Comparison of ENCODE assay signal across 16 cellular contexts in the genomic region with DNA sequence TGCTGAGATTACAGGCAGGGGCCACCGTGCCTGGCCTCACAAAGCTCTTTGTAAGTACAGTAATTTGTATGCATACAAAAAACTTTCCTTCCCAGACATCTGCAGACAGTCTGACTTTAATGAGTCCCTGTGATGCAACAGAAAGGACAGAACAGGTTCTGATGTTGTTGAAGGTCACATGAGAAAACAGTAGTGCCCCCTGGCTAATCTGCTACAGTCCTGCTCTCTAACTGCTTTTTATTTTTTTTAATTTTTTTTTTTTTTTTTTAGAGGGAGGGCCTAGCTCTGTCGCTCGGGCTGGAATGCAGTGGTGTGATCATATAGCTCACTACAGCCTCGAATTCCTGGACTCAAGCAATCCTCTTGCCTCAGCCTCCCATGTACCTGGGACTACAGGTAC. TPM values are rescaled to one million over a fixed set of nuclear protein-coding genes. Genes with fewer than 3 reads are reported as not detected.
DNase-seq lines count a peak whose midpoint lies in the region; ATAC-seq and TF ChIP-seq lines count a peak whose summit lies in the region.
"Had no signal": no experiment of that assay in that cellular context is flagged by ENCODE, and none has a peak within 500 bp of the region (broad histone marks: within the 10 kb centered on the region; RNA-seq: fewer than 3 reads in every experiment).

No MANE protein-coding gene starts in this region.

- TF ChIP-seq CTCF in MCF 10A (IDR thresholded peaks at IDR 0.05; ENCODE audit: unreplicated experiment) = no peak
- TF ChIP-seq CTCF in mammary epithelial cell (conservative IDR thresholded peaks at IDR 0.05 in 1 of 2, IDR thresholded peaks at IDR 0.05 in 1 of 2; ENCODE audit: extremely low read depth in 1 of 2, insufficient read depth in 1 of 2, low read depth in 1 of 2, low read length in 2 of 2) = no peak
- no peak for TF ChIP-seq CTCF in retinal pigment epithelial cell (conservative IDR thresholded peaks at IDR 0.05; ENCODE audit: low read depth, low read length)

- H3K4me3 Mint-ChIP-seq in MCF 10A (ENCODE audit: unreplicated experiment) = no peak overlapping the region
- H3K4me3 Mint-ChIP-seq: activated T-helper 17 cell treated with anti-CD3 and anti-CD28 coated beads, Interleukin-2, amount 50 U/mL, for 72 hours had no signal

- intact Hi-C loops in MCF 10A (cut with micrococcal nuclease) (no loop called here), mammary epithelial cell (cut with micrococcal nuclease) (no loop called here)

- H3K27me3 ChIP-seq in mammary epithelial cell (ENCODE audit: insufficient read depth, low read length) = no peaks in the 10 kb centered on the region
- H3K27me3 ChIP-seq: ascending aorta, dorsolateral prefrontal cortex had no signal

- peaks cover 13% of the 10 kb centered on the region for H3K36me3 ChIP-seq in mammary epithelial cell (ENCODE audit: insufficient read depth, low read length)

- whole genome bisulfite sequencing in mammary epithelial cell (ENCODE audit: low coverage, missing lambda C conversion rate) = 13% methylated on average over 1 of the region's 4 CpGs

- dilution Hi-C loops in mammary epithelial cell (cut with HindIII; ENCODE audit: low sequenced_read_pairs) = no loop called here

- no peak overlapping the region for H2AFZ ChIP-seq in mammary epithelial cell (ENCODE audit: low read depth, low read length)

- no TSS peak for BruUV-seq in MCF 10A (replicated peaks; lab: Mats Ljungman, UMichigan)
- BruUV-seq in mammary epithelial cell (replicated peaks; lab: Mats Ljungman, UMichigan) = no TSS peak

- H3K27ac ChIP-seq in mammary epithelial cell (ENCODE audit: insufficient read depth, low read depth, low read length) = no peak overlapping the region
- H3K27ac ChIP-seq: ascending aorta, dorsolateral prefrontal cortex had no signal

- DNase-seq in MCF 10A (ENCODE audit: unreplicated experiment) (peak; percentile 34), mammary epithelial cell (no peak), NCI-H69 (lab: John Stamatoyannopoulos, UW) (peak; percentile 5), erythroblast (lab: John Stamatoyannopoulos, UW) (peak; percentile 12 to 45), retinal pigment epithelial cell (ENCODE audit: low read depth) (peak; percentile 2), HPDE6-E6E7 (ENCODE audit: extremely low spot score) (no peak), kidney tubule cell (ENCODE audit: low spot score) (no peak)
- DNase-seq: activated CD4-positive, alpha-beta T cell treated with anti-CD3 and anti-CD28 coated beads, Interleukin-2, amount 50 U/mL, for 1 hour; dorsolateral prefrontal cortex; glutamatergic neuron; GOT3; NCI-H1092 treated with DMSO at 0.1 percent for 48 hours had no signal

- no peaks in the 10 kb centered on the region for H3K9me3 Mint-ChIP-seq in MCF 10A (ENCODE audit: unreplicated experiment)
- H3K9me3 Mint-ChIP-seq: activated T-helper 17 cell treated with anti-CD3 and anti-CD28 coated beads, Interleukin-2, amount 50 U/mL, for 72 hours had no signal

- POLR2A ChIA-PET in MCF 10A (lab: Yijun Ruan, JAX) = interaction anchor here (0.7 to 2.4 kb wide), 2 partner anchors 13 to 16 kb away, joined by 4 to 6 read pairs; no protein-coding TSS in a partner anchor

- H3K4me3 ChIP-seq in mammary epithelial cell (replicated peaks in 1 of 3; ENCODE audit: insufficient read depth in 1 of 3, low read depth in 2 of 3, low read length in 3 of 3) (no peak overlapping the region), retinal pigment epithelial cell (ENCODE audit: low read length) (no peak overlapping the region)
- H3K4me3 ChIP-seq: ascending aorta, dorsolateral prefrontal cortex had no signal

- no peaks in the 10 kb centered on the region for H3K9me3 ChIP-seq in mammary epithelial cell (replicated peaks; ENCODE audit: insufficient read depth, low read length)
- H3K9me3 ChIP-seq: ascending aorta had no signal

- H3K27me3 Mint-ChIP-seq in MCF 10A (ENCODE audit: insufficient read depth, unreplicated experiment) = no peaks in the 10 kb centered on the region
- H3K27me3 Mint-ChIP-seq: activated T-helper 17 cell treated with anti-CD3 and anti-CD28 coated beads, Interleukin-2, amount 50 U/mL, for 72 hours had no signal

- H3K4me1 Mint-ChIP-seq in MCF 10A (ENCODE audit: insufficient read depth, unreplicated experiment) = no peaks in the 10 kb centered on the region
- H3K4me1 Mint-ChIP-seq: activated T-helper 17 cell treated with anti-CD3 and anti-CD28 coated beads, Interleukin-2, amount 50 U/mL, for 72 hours had no signal

- no peak overlapping the region for H3K4me2 ChIP-seq in mammary epithelial cell (ENCODE audit: insufficient read depth, low read depth, low read length)

- no peak for ATAC-seq in HG02870 (IDR thresholded peaks at IDR 0.05; ENCODE audit: unreplicated experiment)
- ATAC-seq: activated T-helper 17 cell treated with anti-CD3 and anti-CD28 coated beads, Interleukin-2, amount 50 U/mL, for 72 hours; Panc1 had no signal

- TF ChIP-seq POLR2A in erythroblast (IDR thresholded peaks at IDR 0.05; ENCODE audit: low read length) = no peak

- no peaks in the 10 kb centered on the region for H4K20me1 ChIP-seq in mammary epithelial cell (ENCODE audit: insufficient read depth, low read length)

- in situ Hi-C loops in mammary epithelial cell (cut with MboI; ENCODE audit: low sequenced_read_pairs in 2 of 2) = no loop called here

- CTCF ChIA-PET in MCF 10A (lab: Yijun Ruan, JAX) (interaction anchor here (0.5 to 3.7 kb wide), 13 partner anchors 8 to 750 kb away, joined by 3 to 50 read pairs (median 4); no protein-coding TSS in a partner anchor), mammary epithelial cell (lab: Charles Lee; ENCODE audit: low non-redundant PET) (interaction anchor here (0.7 kb wide), 1 partner anchor 216 kb away, joined by 3 read pairs; no protein-coding TSS in a partner anchor)

- peaks cover 99% of the 10 kb centered on the region for H3K36me3 Mint-ChIP-seq in MCF 10A (ENCODE audit: insufficient read depth, unreplicated experiment)

- H3K9ac ChIP-seq in mammary epithelial cell (ENCODE audit: insufficient read depth, low read length) = no peak overlapping the region

- no peak overlapping the region for H3K27ac Mint-ChIP-seq in MCF 10A (ENCODE audit: low read depth, unreplicated experiment)
- H3K27ac Mint-ChIP-seq: activated T-helper 17 cell treated with anti-CD3 and anti-CD28 coated beads, Interleukin-2, amount 50 U/mL, for 72 hours had no signal

- H3K79me2 ChIP-seq in mammary epithelial cell (ENCODE audit: insufficient read depth, low read length) = no peaks in the 10 kb centered on the region

- H3K4me1 ChIP-seq in mammary epithelial cell (ENCODE audit: insufficient read depth, low read length) = no peaks in the 10 kb centered on the region
- H3K4me1 ChIP-seq: ascending aorta had no signal

RNA-seq across cellular contexts. Expression of gene ACBD3, which starts 36.7 kb away (rescaled TPM):
- total RNA-seq in MCF 10A (2022) (93.9 and 122 TPM in 2 replicates), mammary epithelial cell (10 to 100 TPM; 50.3 to 53.2 TPM)
- 21.4 TPM for polyA plus RNA-seq in mammary epithelial cell
- polyA minus RNA-seq in mammary epithelial cell = 27.1 TPM

Comparison
In these comparisons a context has a peak if more than half of its experiments do, and no peak if none do; other contexts are left out.
1. DNase-seq: peak in MCF 10A (single experiment), NCI-H69 (single experiment), erythroblast (2 of 2) and retinal pigment epithelial cell (single experiment); none in mammary epithelial cell (single experiment), HPDE6-E6E7 (single experiment) and kidney tubule cell (single experiment).